Comparison of ENCODE assay signal across 8 cellular contexts in genomic region chr2:135997380-135997779, GRCh38. TPM values are rescaled to one million over a fixed set of nuclear protein-coding genes. Genes with fewer than 3 reads are reported as not detected.
DNase-seq lines count a peak whose midpoint lies in the region; ATAC-seq and TF ChIP-seq lines count a peak whose summit lies in the region.

No MANE protein-coding gene starts in this region.

- no peak overlapping the region for H4K8ac ChIP-seq in trophoblast cell (ENCODE audit: low read depth, low read length)

- DNase-seq in UCSD-AML1 (lab: John Stamatoyannopoulos, UW; ENCODE audit: unreplicated experiment) (peak; percentile 40), trophoblast cell (no peak), stomach (no peak), COLO668 (lab: John Stamatoyannopoulos, UW; ENCODE audit: unreplicated experiment) (no peak)
- no peak for DNase-seq in effector CD8-positive, alpha-beta T cell (lab: John Stamatoyannopoulos, UW)
- no peak for DNase-seq in activated effector memory CD4-positive, alpha-beta T cell treated with anti-CD3 and anti-CD28 coated beads, Interleukin-2, amount 50 U/mL, for 16 hours

- no peak overlapping the region for H2BK12ac ChIP-seq in trophoblast cell (ENCODE audit: low read length)

- no peak overlapping the region for H3K23ac ChIP-seq in trophoblast cell (ENCODE audit: low read length)

- no peak for TF ChIP-seq POLR2A in stomach (IDR thresholded peaks at IDR 0.05)

- no peak overlapping the region for H2AK5ac ChIP-seq in trophoblast cell (ENCODE audit: low read length)

- TF ChIP-seq EP300 in stomach (IDR thresholded peaks at IDR 0.05), result no peak

- ATAC-seq in GM19025 (IDR thresholded peaks at IDR 0.05; ENCODE audit: low read depth, unreplicated experiment) (peak; percentile 65), HG03342 (IDR thresholded peaks at IDR 0.05; ENCODE audit: unreplicated experiment) (peak; percentile 47)

- H4K91ac ChIP-seq in trophoblast cell (ENCODE audit: low read depth, low read length), result no peak overlapping the region

- H3K36me3 ChIP-seq in trophoblast cell (ENCODE audit: control insufficient read depth in 1 of 2, insufficient read depth in 2 of 2, low read length in 2 of 2), result no peaks in the 10 kb centered on the region
- H3K36me3 ChIP-seq in stomach, result no peaks in the 10 kb centered on the region

- H3K27ac ChIP-seq in trophoblast cell (ENCODE audit: low read depth, low read length) (no peak overlapping the region), stomach (no peak overlapping the region)

- WGBS in trophoblast cell (ENCODE audit: extremely low coverage, insufficient coverage, insufficient read length), result no CpG with 5 or more reads among the region's 5 CpGs
- WGBS in stomach, 5 donors, result 25 to 78% (median 68%) methylated on average over 2 to 5 of the region's 5 CpGs

- no peaks in the 10 kb centered on the region for H3K79me2 ChIP-seq in trophoblast cell (ENCODE audit: control insufficient read depth, insufficient read depth, low read length, poor library complexity)

- no peak overlapping the region for H4K12ac ChIP-seq in trophoblast cell (ENCODE audit: low read depth, low read length)

- H3K4me3 ChIP-seq in trophoblast cell (ENCODE audit: low read depth, low read length) (peak overlapping the region; percentile 39), stomach (no peak overlapping the region)

- H3K18ac ChIP-seq in trophoblast cell (ENCODE audit: low read length), result no peak overlapping the region

- no peak overlapping the region for H3K9ac ChIP-seq in trophoblast cell (ENCODE audit: low read length)

- no peak overlapping the region for H3K4me2 ChIP-seq in trophoblast cell (ENCODE audit: low read length)

- no peak overlapping the region for H2BK5ac ChIP-seq in trophoblast cell (ENCODE audit: low read depth, low read length, poor library complexity)

- TF ChIP-seq CTCF in stomach (IDR thresholded peaks at IDR 0.05), result no peak

- H3K9me3 ChIP-seq in trophoblast cell (ENCODE audit: insufficient read depth, low read depth, low read length) (no peaks in the 10 kb centered on the region), stomach (no peaks in the 10 kb centered on the region)

- no peak overlapping the region for H2BK120ac ChIP-seq in trophoblast cell (ENCODE audit: insufficient read depth, low read length, poor library complexity)

- H3K27me3 ChIP-seq in trophoblast cell (ENCODE audit: insufficient read depth, low read length) (no peaks in the 10 kb centered on the region), stomach (no peaks in the 10 kb centered on the region)

- no peak overlapping the region for H3K14ac ChIP-seq in trophoblast cell (ENCODE audit: low read length)

- no peaks in the 10 kb centered on the region for H3K4me1 ChIP-seq in trophoblast cell (ENCODE audit: control insufficient read depth in 1 of 2, insufficient read depth in 2 of 2, low read length in 2 of 2)
- H3K4me1 ChIP-seq in stomach, result peaks cover 0 to 7% (median 0%) of the 10 kb centered on the region in 4 donors

- no peaks in the 10 kb centered on the region for H3K79me1 ChIP-seq in trophoblast cell (ENCODE audit: low read length)

- no peak overlapping the region for H2AFZ ChIP-seq in trophoblast cell (ENCODE audit: insufficient read depth, low read length, poor library complexity)

- no peak overlapping the region for H3K4ac ChIP-seq in trophoblast cell (ENCODE audit: low read depth, low read length)

- intact Hi-C loops in stomach (cut with DNase I; ENCODE audit: low total_unique reads), result no loop called here

RNA-seq across cellular contexts. Expression of gene DARS1, which starts 12.0 kb away (rescaled TPM):
- 90.1 and 92.5 TPM in 2 replicates for polyA plus RNA-seq in trophoblast cell (2013)
- total RNA-seq in stomach, result 100 to 1,000 TPM in 3 of 5 donors, 10 to 100 TPM in 2; 39.1 to 244 (median 106) TPM
- 10 to 100 TPM; 48.1 to 63.2 (median 60.9) TPM for polyA plus RNA-seq in stomach
